ENCODE assay signal across 2 cellular contexts in genomic region chr12:124086299-124086898, GRCh38.
TF ChIP-seq lines count a peak whose summit lies in the region.

No MANE protein-coding gene starts in this region.

TF ChIP-seq in K562, 482 proteins besides CTCF, POLR2A, EP300 and RAD21 (continued from another document):
- TF ChIP-seq ARID3B (CRISPR knock-in tag; IDR thresholded peaks at IDR 0.05; ENCODE audit: borderline replicate concordance): no peak

TF ChIP-seq in neural cell, 6 proteins besides CTCF, POLR2A, EP300 and RAD21 (continued from another document):
- TF ChIP-seq REST (IDR thresholded peaks at IDR 0.05; ENCODE audit: borderline replicate concordance): no peak
- TF ChIP-seq EZH2 (IDR thresholded peaks at IDR 0.05; ENCODE audit: borderline replicate concordance, insufficient read depth, low read length, poor library complexity, severe bottlenecking): no peak
- TF ChIP-seq POLR2AphosphoS5 (IDR thresholded peaks at IDR 0.05): no peak
- TF ChIP-seq SMC3 (conservative IDR thresholded peaks at IDR 0.05; ENCODE audit: poor library complexity): no peak
